Comparison of ENCODE assay signal across 23 cellular contexts in the genomic region with DNA sequence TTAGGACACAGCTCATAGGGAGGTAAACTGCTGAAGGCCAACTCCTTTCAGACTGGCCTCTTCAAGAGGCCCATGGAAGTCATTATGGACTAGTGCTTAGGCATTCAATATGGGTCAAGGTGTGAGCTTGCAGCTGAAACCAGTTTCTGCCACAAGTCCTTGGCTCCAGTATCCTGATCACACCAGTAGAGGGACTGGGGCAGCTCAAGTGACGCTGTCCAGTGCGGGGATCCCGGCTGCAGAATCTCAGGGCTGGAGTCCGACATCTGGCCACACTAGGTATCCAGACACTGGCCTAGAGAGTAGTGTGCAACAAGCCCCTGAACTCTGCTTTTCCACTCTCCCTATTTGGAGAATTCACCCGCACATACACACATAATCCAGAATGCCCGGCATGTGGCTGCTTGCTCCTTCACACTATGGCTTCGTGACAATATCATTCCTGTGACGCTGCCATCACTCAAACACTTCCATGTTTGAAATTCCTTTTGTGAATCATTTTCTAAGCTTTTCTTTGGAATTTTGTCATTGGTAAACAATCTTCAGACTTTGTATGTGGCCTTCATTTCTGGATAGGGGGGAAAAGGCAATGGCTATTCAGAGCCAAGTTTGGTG.
DNase-seq lines count a peak whose midpoint lies in the region; ATAC-seq and FAIRE-seq lines count a peak whose summit lies in the region.
"Had no signal": no experiment of that assay in that cellular context is flagged by ENCODE, and none has a peak within 500 bp of the region (broad histone marks: within the 10 kb centered on the region; RNA-seq: fewer than 3 reads in every experiment).

No MANE protein-coding gene starts in this region.

- no peak overlapping the region for H3K4me2 ChIP-seq in skeletal muscle satellite cell (ENCODE audit: low read length)

- peak; percentile 57 for DNase-seq in ELF-1 (ENCODE audit: low read depth, low spot score)
- DNase-seq in RCC 7860 (ENCODE audit: low spot score) = peak; percentile 3
- DNase-seq in iPS-NIHi11 (ENCODE audit: low spot score) = peak; percentile 31
- no peak for DNase-seq in NCI-H2107 (lab: John Stamatoyannopoulos, UW)
- DNase-seq in epidermal melanocyte (ENCODE audit: insufficient read length, low spot score) = no peak
- DNase-seq: activated CD4-positive, alpha-beta T cell treated with anti-CD3 and anti-CD28 coated beads for 1 hour; activated T-cell treated with anti-CD3 and anti-CD28 coated beads, Interleukin-2, amount 50 U/mL, for 24 hours; central memory CD4-positive, alpha-beta T cell; dermis blood vessel endothelial cell; DND-41; foreskin fibroblast; GOT3; NCI-H187; NCI-H226; NCI-H774; psoas muscle; Right ventricle myocardium superior; stimulated activated CD4-positive, alpha-beta T cell treated with anti-CD3 and anti-CD28 coated beads, Interleukin-2, amount 100 ng/mL, for 48 hours; stimulated activated naive CD4-positive, alpha-beta T cell; tibial artery had no signal

- no peaks in the 10 kb centered on the region for H3K27me3 ChIP-seq in skeletal muscle satellite cell (ENCODE audit: control insufficient read depth, insufficient read depth, low read length)
- H3K27me3 ChIP-seq: tibial artery had no signal

- H3K4me3 ChIP-seq in skeletal muscle satellite cell (ENCODE audit: low read length) = no peak overlapping the region
- H3K4me3 ChIP-seq: K562, psoas muscle, tibial artery had no signal

- no peaks in the 10 kb centered on the region for H3K9me3 ChIP-seq in skeletal muscle satellite cell (replicated peaks; ENCODE audit: low read length)
- H3K9me3 ChIP-seq: psoas muscle, tibial artery had no signal

- peaks cover 39% of the 10 kb centered on the region for H3K4me1 ChIP-seq in skeletal muscle satellite cell (ENCODE audit: control insufficient read depth, insufficient read depth, low read length)
- H3K4me1 ChIP-seq: psoas muscle, tibial artery had no signal

- no peaks in the 10 kb centered on the region for H3K36me3 ChIP-seq in skeletal muscle satellite cell (ENCODE audit: insufficient read depth, low read length)
- H3K36me3 ChIP-seq: tibial artery had no signal

- peak overlapping the region; percentile 38 for H3K9ac ChIP-seq in skeletal muscle satellite cell (ENCODE audit: low read depth, low read length)

- no peak for ATAC-seq in HG03045 (IDR thresholded peaks at IDR 0.05; ENCODE audit: unreplicated experiment)
- ATAC-seq: K562, psoas muscle had no signal

- FAIRE-seq in RCC 7860 (lab: Jason Lieb, UNC) = no peak
- FAIRE-seq: K562 had no signal

Comparison
In these comparisons a context has a peak if more than half of its experiments do, and no peak if none do; other contexts are left out.
1. DNase-seq: peak in ELF-1 (single experiment), RCC 7860 (single experiment) and iPS-NIHi11 (single experiment); none in NCI-H2107 (single experiment) and epidermal melanocyte (single experiment).